Comparison of ENCODE assay signal across 7 cellular contexts in genomic region chr1:81588149-81588548, GRCh38.
"Had no signal": no experiment of that assay in that cellular context is flagged by ENCODE, and none has a peak within 500 bp of the region (broad histone marks: within the 10 kb centered on the region; RNA-seq: fewer than 3 reads in every experiment).

No MANE protein-coding gene starts in this region.

- H2AFZ ChIP-seq: GM23248 had no signal

- H3K36me3 Mint-ChIP-seq: IgD-negative memory B cell had no signal

- DNase-seq: GM23248, H7, HFFc6, KBM-7 had no signal

- H3K9me3 Mint-ChIP-seq: HFFc6 had no signal

- H3K27me3 Mint-ChIP-seq: IgD-negative memory B cell had no signal

- H3K27ac ChIP-seq: GM23248 had no signal

- H3K9ac ChIP-seq: GM23248 had no signal

- H3K27ac Mint-ChIP-seq: HFFc6, IgD-negative memory B cell had no signal

- H3K9me3 ChIP-seq: HAP-1 had no signal

- H3K4me3 Mint-ChIP-seq: HFFc6, IgD-negative memory B cell had no signal

- ATAC-seq: HCT116 had no signal

- H3K4me3 ChIP-seq: GM23248, HAP-1 had no signal

- H3K36me3 ChIP-seq: HAP-1 had no signal
